37 cellular contexts compared by ENCODE assay signal in the genomic region with DNA sequence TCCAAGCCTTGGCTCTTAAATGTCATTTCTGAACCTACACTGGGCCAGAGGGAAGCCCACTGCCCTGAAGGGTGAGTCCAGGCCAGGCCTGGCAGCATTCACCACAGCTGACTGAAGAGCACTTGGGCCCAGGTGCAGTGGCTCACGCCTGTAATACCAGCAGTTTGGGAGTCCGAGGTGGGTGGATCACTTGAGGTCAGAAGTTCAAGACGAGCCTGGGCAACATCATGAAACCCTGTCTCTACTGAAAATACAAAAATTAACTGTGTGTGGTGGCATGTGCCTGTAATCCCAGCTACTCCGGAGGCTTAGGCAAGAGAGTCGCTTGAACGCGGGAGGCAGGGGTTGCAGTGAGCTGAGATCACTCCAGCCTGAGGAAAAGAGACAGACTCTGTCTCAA. TPM values are rescaled to one million over a fixed set of nuclear protein-coding genes. Genes with fewer than 3 reads are reported as not detected.
"Had no signal": no experiment of that assay in that cellular context is flagged by ENCODE, and none has a peak within 500 bp of the region (broad histone marks: within the 10 kb centered on the region; RNA-seq: fewer than 3 reads in every experiment).

No MANE protein-coding gene starts in this region.

- H3K9me3 ChIP-seq: adrenal gland, ascending aorta had no signal

- H3K4me1 Mint-ChIP-seq: activated T-helper 17 cell treated with anti-CD3 and anti-CD28 coated beads, Interleukin-2, amount 50 U/mL, for 72 hours; brain; WTC11 had no signal

- H3K27me3 Mint-ChIP-seq: activated CD4-positive, alpha-beta memory T cell treated with anti-CD3 and anti-CD28 coated beads for 36 hours; activated CD8-positive, alpha-beta T cell treated with anti-CD3 and anti-CD28 coated beads for 36 hours; activated naive CD8-positive, alpha-beta T cell treated with anti-CD3 and anti-CD28 coated beads for 36 hours had no signal

- DNase-seq: activated CD4-positive, alpha-beta memory T cell treated with anti-CD3 and anti-CD28 coated beads for 36 hours; activated CD4-positive, alpha-beta T cell treated with anti-CD3 and anti-CD28 coated beads for 4 hours; activated CD4-positive, alpha-beta T cell treated with anti-CD3 and anti-CD28 coated beads, Interleukin-2, amount 10 ng/mL, durations not matched to agents 24 days and 14 days; activated CD4-positive, alpha-beta T cell treated with anti-CD3 and anti-CD28 coated beads, Interleukin-2, amount 50 U/mL, for 1 hour; activated CD4-positive, alpha-beta T cell treated with anti-CD3 and anti-CD28 coated beads, Interleukin-2, amount 50 U/mL, for 4 hours; activated CD4-positive, CD25-positive, alpha-beta regulatory T cell; activated CD8-positive, alpha-beta memory T cell treated with anti-CD3 and anti-CD28 coated beads, Interleukin-2, amount 50 U/mL, for 4 hours; activated CD8-positive, alpha-beta T cell treated with anti-CD3 and anti-CD28 coated beads for 36 hours; activated effector memory CD4-positive, alpha-beta T cell treated with anti-CD3 and anti-CD28 coated beads, Interleukin-2, amount 50 U/mL, for 16 hours; activated gamma-delta T cell treated with Interleukin-2 at 50 U/mL for 16 hours; activated naive CD4-positive, alpha-beta T cell; activated naive CD4-positive, alpha-beta T cell treated with anti-CD3 and anti-CD28 coated beads for 36 hours; activated naive CD4-positive, alpha-beta T cell treated with anti-CD3 and anti-CD28 coated beads, Interleukin-2, amount 50 U/mL, for 16 hours; activated naive CD8-positive, alpha-beta T cell treated with anti-CD3 and anti-CD28 coated beads for 36 hours; activated T-cell treated with anti-CD3 and anti-CD28 coated beads for 4 hours; activated T-cell treated with anti-CD3 and anti-CD28 coated beads, Interleukin-2, amount 50 U/mL, for 1 hour; activated T-cell treated with anti-CD3 and anti-CD28 coated beads, Interleukin-2, amount 50 U/mL, for 4 hours; activated T-cell treated with anti-CD3 and anti-CD28 coated beads, Interleukin-2, amount 50 U/mL, for 72 hours; adrenal gland; amniotic stem cell; anterior cingulate cortex; central memory CD4-positive, alpha-beta T cell; SW 1271; T-helper 1 cell; T-helper 2 cell; T-helper 9 cell; WERI-Rb-1 had no signal

- ATAC-seq: activated CD4-positive, CD25-positive, alpha-beta regulatory T cell treated with anti-CD3 and anti-CD28 coated beads, Interleukin-2, amount 50 U/mL, for 24 hours; activated CD8-positive, alpha-beta T cell treated with anti-CD3 and anti-CD28 coated beads for 36 hours; activated naive CD4-positive, alpha-beta T cell treated with anti-CD3 and anti-CD28 coated beads, Interleukin-2, amount 50 U/mL, for 72 hours; activated T-cell treated with anti-CD3 and anti-CD28 coated beads, Interleukin-2, amount 50 U/mL, for 4 hours; activated T-cell treated with anti-CD3 and anti-CD28 coated beads, Interleukin-2, amount 50 U/mL, for 72 hours; activated T-helper 17 cell treated with anti-CD3 and anti-CD28 coated beads, Interleukin-2, amount 50 U/mL, for 72 hours had no signal

- H3K27ac ChIP-seq: adrenal gland, ascending aorta, WERI-Rb-1 had no signal

- H3K4me1 ChIP-seq: adrenal gland, ascending aorta had no signal

- H3K36me3 Mint-ChIP-seq: activated CD4-positive, alpha-beta memory T cell treated with anti-CD3 and anti-CD28 coated beads for 36 hours; activated naive CD4-positive, alpha-beta T cell treated with anti-CD3 and anti-CD28 coated beads, Interleukin-2, amount 50 U/mL, for 72 hours; brain; WTC11 had no signal

- H3K27ac Mint-ChIP-seq: activated CD4-positive, alpha-beta memory T cell treated with anti-CD3 and anti-CD28 coated beads for 36 hours; activated CD4-positive, alpha-beta T cell treated with anti-CD3 and anti-CD28 coated beads, Interleukin-2, amount 10 ng/mL, durations not matched to agents 24 days and 14 days; activated CD8-positive, alpha-beta T cell treated with anti-CD3 and anti-CD28 coated beads for 36 hours; activated naive CD4-positive, alpha-beta T cell treated with anti-CD3 and anti-CD28 coated beads for 36 hours; activated naive CD4-positive, alpha-beta T cell treated with anti-CD3 and anti-CD28 coated beads, Interleukin-2, amount 50 U/mL, for 72 hours; activated naive CD8-positive, alpha-beta T cell treated with anti-CD3 and anti-CD28 coated beads for 36 hours; activated T-cell treated with anti-CD3 and anti-CD28 coated beads, Interleukin-2, amount 50 U/mL, for 72 hours; activated T-helper 1 cell treated with anti-CD3 and anti-CD28 coated beads, Interleukin-12 subunit alpha, Interleukin-12 subunit beta, Interleukin-2, Interleukin-4 antibody, amounts not matched to agents 30 ng/mL and 10 ng/mL and 1 ng/mL, durations not matched to agents 14 hours and 24 hours and 36 hours; activated T-helper 17 cell treated with anti-CD3 and anti-CD28 coated beads, Interleukin-2, amount 50 U/mL, for 72 hours; brain; T-helper 1 cell treated with Interleukin-12 subunit alpha and Interleukin-12 subunit beta and Interleukin-4 antibody, amounts not matched to agents 30 μg/mL and 1 μg/mL, for 36 hours; T-helper 2 cell treated with Interferon-gamma antibody and Interleukin-4, amounts not matched to agents 5 μg/mL and 100 μg/mL, for 36 hours; WTC11 had no signal

- H3K4me3 ChIP-seq: adrenal gland, ascending aorta had no signal

- H3K27me3 ChIP-seq: adrenal gland, ascending aorta had no signal

- H3K36me3 ChIP-seq: adrenal gland, ascending aorta, WERI-Rb-1 had no signal

- H3K4me3 Mint-ChIP-seq: activated CD4-positive, alpha-beta memory T cell treated with anti-CD3 and anti-CD28 coated beads for 36 hours; activated CD4-positive, alpha-beta T cell treated with anti-CD3 and anti-CD28 coated beads, Interleukin-2, amount 10 ng/mL, durations not matched to agents 24 days and 14 days; activated CD8-positive, alpha-beta T cell treated with anti-CD3 and anti-CD28 coated beads for 36 hours; activated naive CD4-positive, alpha-beta T cell treated with anti-CD3 and anti-CD28 coated beads for 36 hours; activated naive CD8-positive, alpha-beta T cell treated with anti-CD3 and anti-CD28 coated beads for 36 hours; activated T-cell treated with anti-CD3 and anti-CD28 coated beads, Interleukin-2, amount 50 U/mL, for 4 hours; activated T-cell treated with anti-CD3 and anti-CD28 coated beads, Interleukin-2, amount 50 U/mL, for 72 hours; activated T-helper 1 cell treated with anti-CD3 and anti-CD28 coated beads, Interleukin-12 subunit alpha, Interleukin-12 subunit beta, Interleukin-2, Interleukin-4 antibody, amounts not matched to agents 30 ng/mL and 10 ng/mL and 1 ng/mL, durations not matched to agents 14 hours and 24 hours and 36 hours; activated T-helper 17 cell treated with anti-CD3 and anti-CD28 coated beads, Interleukin-2, amount 50 U/mL, for 72 hours; brain; T-helper 1 cell treated with Interleukin-12 subunit alpha and Interleukin-12 subunit beta and Interleukin-4 antibody, amounts not matched to agents 30 μg/mL and 1 μg/mL, for 36 hours; T-helper 2 cell treated with Interferon-gamma antibody and Interleukin-4, amounts not matched to agents 5 μg/mL and 100 μg/mL, for 36 hours; WTC11 had no signal

- H3K9me3 Mint-ChIP-seq: activated CD4-positive, alpha-beta memory T cell treated with anti-CD3 and anti-CD28 coated beads for 36 hours; activated CD4-positive, alpha-beta T cell treated with anti-CD3 and anti-CD28 coated beads, Interleukin-2, amount 10 ng/mL, durations not matched to agents 24 days and 14 days; activated CD8-positive, alpha-beta T cell treated with anti-CD3 and anti-CD28 coated beads for 36 hours; activated naive CD4-positive, alpha-beta T cell treated with anti-CD3 and anti-CD28 coated beads for 36 hours; activated T-cell treated with anti-CD3 and anti-CD28 coated beads, Interleukin-2, amount 50 U/mL, for 4 hours; activated T-cell treated with anti-CD3 and anti-CD28 coated beads, Interleukin-2, amount 50 U/mL, for 72 hours; activated T-helper 1 cell treated with anti-CD3 and anti-CD28 coated beads, Interleukin-12 subunit alpha, Interleukin-12 subunit beta, Interleukin-2, Interleukin-4 antibody, amounts not matched to agents 30 ng/mL and 10 ng/mL and 1 ng/mL, durations not matched to agents 14 hours and 24 hours and 36 hours; activated T-helper 17 cell treated with anti-CD3 and anti-CD28 coated beads, Interleukin-2, amount 50 U/mL, for 72 hours; T-helper 1 cell treated with Interleukin-12 subunit alpha and Interleukin-12 subunit beta and Interleukin-4 antibody, amounts not matched to agents 30 μg/mL and 1 μg/mL, for 36 hours; T-helper 2 cell treated with Interferon-gamma antibody and Interleukin-4, amounts not matched to agents 5 μg/mL and 100 μg/mL, for 36 hours had no signal

RNA-seq across cellular contexts. Expression of a gene that starts 5.1 kb away (rescaled TPM):
- total RNA-seq: activated CD4-positive, alpha-beta memory T cell treated with anti-CD3 and anti-CD28 coated beads for 36 hours; activated CD4-positive, alpha-beta T cell treated with anti-CD3 and anti-CD28 coated beads, Interleukin-2, amount 10 ng/mL, durations not matched to agents 24 days and 14 days; activated CD8-positive, alpha-beta memory T cell treated with anti-CD3 and anti-CD28 coated beads for 36 hours; activated CD8-positive, alpha-beta T cell treated with anti-CD3 and anti-CD28 coated beads for 36 hours; activated naive CD4-positive, alpha-beta T cell treated with anti-CD3 and anti-CD28 coated beads for 36 hours; activated naive CD4-positive, alpha-beta T cell treated with anti-CD3 and anti-CD28 coated beads, Interleukin-2, amount 50 U/mL, for 72 hours; activated naive CD8-positive, alpha-beta T cell treated with anti-CD3 and anti-CD28 coated beads for 36 hours; activated T-cell treated with anti-CD3 and anti-CD28 coated beads, Interleukin-2, amount 50 U/mL, for 4 hours; activated T-helper 1 cell treated with anti-CD3 and anti-CD28 coated beads, Interleukin-12 subunit alpha, Interleukin-12 subunit beta, Interleukin-2, Interleukin-4 antibody, amounts not matched to agents 30 ng/mL and 10 ng/mL and 1 ng/mL, durations not matched to agents 14 hours and 24 hours and 36 hours; activated T-helper 17 cell treated with anti-CD3 and anti-CD28 coated beads, Interleukin-2, amount 50 U/mL, for 72 hours; ascending aorta had no signal
